ENCODE assay signal across 20 cellular contexts in the genomic region with DNA sequence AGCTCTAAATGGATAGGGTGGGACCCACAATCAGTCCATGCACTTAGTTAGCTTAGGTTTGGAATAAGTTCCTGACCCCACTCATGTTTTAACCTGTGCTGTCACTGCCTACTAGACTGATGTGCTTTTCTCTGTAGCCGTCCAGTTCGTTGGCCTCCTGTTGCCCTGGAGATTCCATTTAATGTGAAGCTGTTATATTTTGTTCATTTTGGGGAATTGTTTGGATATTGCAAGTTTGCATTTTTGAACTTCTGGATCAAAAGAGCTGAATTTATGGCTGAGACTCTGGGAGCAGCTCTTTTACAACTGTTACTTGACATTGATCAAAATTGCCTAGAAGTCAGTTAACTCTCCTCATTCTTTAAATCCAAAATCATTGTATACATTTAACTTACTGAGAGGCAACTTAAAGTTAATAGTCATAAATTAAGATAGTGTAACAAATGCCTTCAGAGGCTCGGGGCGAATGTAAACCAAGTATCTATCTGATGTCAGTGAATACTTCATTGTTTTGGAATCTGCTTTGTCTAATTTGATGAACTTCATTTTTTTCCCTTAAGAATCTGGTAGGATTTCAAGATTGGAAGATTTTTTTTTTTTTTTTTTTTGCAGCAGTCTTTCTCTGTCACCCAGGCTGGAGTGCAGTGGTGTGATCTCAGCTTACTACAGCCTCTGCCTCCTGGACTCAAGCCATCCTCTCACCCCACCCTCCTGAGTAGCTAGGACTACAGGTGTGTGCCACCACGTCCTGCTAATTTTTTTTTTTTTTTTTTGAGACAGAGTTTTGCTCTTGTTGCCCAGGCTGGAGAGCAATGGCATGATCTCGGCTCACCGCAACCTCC. TPM values are rescaled to one million over a fixed set of nuclear protein-coding genes. Genes with fewer than 3 reads are reported as not detected.
DNase-seq lines count a peak whose midpoint lies in the region; ATAC-seq, FAIRE-seq and TF ChIP-seq lines count a peak whose summit lies in the region.
"Had no signal": no experiment of that assay in that cellular context is flagged by ENCODE, and none has a peak within 500 bp of the region (broad histone marks: within the 10 kb centered on the region; RNA-seq: fewer than 3 reads in every experiment).

No MANE protein-coding gene starts in this region.

- H2AFZ ChIP-seq in astrocyte (ENCODE audit: low read depth, low read length), result no peak overlapping the region

- no peak for TF ChIP-seq POLR2A in A549 (IDR thresholded peaks at IDR 0.05; ENCODE audit: low read length)

- H3K27ac ChIP-seq in A549, result no peak overlapping the region
- no peak overlapping the region for H3K27ac ChIP-seq in astrocyte (ENCODE audit: low read depth, low read length)

- H3K9me3 ChIP-seq in A549 (no peaks in the 10 kb centered on the region), astrocyte (ENCODE audit: insufficient read depth, low read depth, low read length) (no peaks in the 10 kb centered on the region)
- H3K9me3 ChIP-seq: BE2C had no signal

- TF ChIP-seq CTCF in A549 (IDR thresholded peaks at IDR 0.05), result no peak
- TF ChIP-seq CTCF in HFFc6 (IDR thresholded peaks at IDR 0.05), result no peak
- TF ChIP-seq CTCF in astrocyte (IDR thresholded peaks at IDR 0.05; ENCODE audit: insufficient read depth, low read depth, low read length), result no peak

- 89% methylated on average over 7 of the region's 7 CpGs for WGBS in A549 (ENCODE audit: missing lambda C conversion rate)

- TF ChIP-seq RAD21 in A549 (conservative IDR thresholded peaks at IDR 0.05 in 1 of 2, IDR thresholded peaks at IDR 0.05 in 1 of 2), result no peak

- H3K36me3 ChIP-seq in astrocyte (ENCODE audit: insufficient read depth, low read length), result peaks cover 19% of the 10 kb centered on the region
- H3K36me3 ChIP-seq: BE2C had no signal

- H3K4me3 Mint-ChIP-seq in HFFc6 (no peak overlapping the region), astrocyte (ENCODE audit: unreplicated experiment) (no peak overlapping the region)

- DNase-seq in A549 (ENCODE audit: low read depth in 1 of 2, low spot score in 1 of 2) (no peak), HFFc6 (no peak), astrocyte (ENCODE audit: low read depth) (peak; percentile 15), left kidney (ENCODE audit: low read depth, low spot score) (peak; percentile 2), UCSD-AML1 (lab: John Stamatoyannopoulos, UW; ENCODE audit: unreplicated experiment) (no peak)
- DNase-seq: BE2C; DMS79; GOT3; HCEC 1CT; KG1; NCI-H1105; NCI-H2029; NCI-H2227 treated with DMSO at 0.1 percent for 48 hours; NCI-H510A treated with DMSO at 0.1 percent for 48 hours; NCI-H748 treated with DMSO at 0.1 percent for 48 hours; NK-92 treated with Interleukin-12 subunit alpha and Interleukin-12 subunit beta, amount 100 ng/mL, for 24 hours had no signal

- H3K4me3 ChIP-seq in A549 (no peak overlapping the region), astrocyte (ENCODE audit: insufficient read depth, low read depth, low read length) (no peak overlapping the region)
- H3K4me3 ChIP-seq: GM12878 had no signal

- H4K20me1 ChIP-seq in astrocyte (ENCODE audit: insufficient read depth, low read length), result no peaks in the 10 kb centered on the region

- no peak for ATAC-seq in A549
- ATAC-seq in GM21619 (IDR thresholded peaks at IDR 0.05; ENCODE audit: unreplicated experiment), result no peak
- ATAC-seq in GM18511 (IDR thresholded peaks at IDR 0.05; ENCODE audit: unreplicated experiment), result no peak
- ATAC-seq: GM12878 had no signal

- H3K36me3 Mint-ChIP-seq in HFFc6 (ENCODE audit: low read depth) (peaks cover 52% of the 10 kb centered on the region), astrocyte (ENCODE audit: low read depth, unreplicated experiment) (peaks cover 10% of the 10 kb centered on the region)

- peaks cover 3% of the 10 kb centered on the region; the same call in 1 of the 2 replicates for H3K27me3 Mint-ChIP-seq in HFFc6 (ENCODE audit: insufficient read depth)
- no peaks in the 10 kb centered on the region for H3K27me3 Mint-ChIP-seq in astrocyte (ENCODE audit: low read depth, unreplicated experiment)

- FAIRE-seq in A549 (lab: Jason Lieb, UNC) (no peak), astrocyte (lab: Jason Lieb, UNC) (no peak)
- FAIRE-seq: A204.1, GM12878 had no signal

- TF ChIP-seq EP300 in A549 (IDR thresholded peaks at IDR 0.05), result no peak

- H3K27ac Mint-ChIP-seq in HFFc6, result peak overlapping the region; percentile 69
- H3K27ac Mint-ChIP-seq in astrocyte (ENCODE audit: unreplicated experiment), result no peak overlapping the region

- POLR2A ChIA-PET in A549 (lab: Yijun Ruan, JAX), result interaction anchor here (0.7 kb wide), 1 partner anchor 437 kb away, joined by 4 read pairs; no protein-coding TSS in a partner anchor

- no peaks in the 10 kb centered on the region for H3K79me2 ChIP-seq in astrocyte (ENCODE audit: insufficient read depth, low read length)

- H3K9me3 Mint-ChIP-seq in HFFc6 (no peaks in the 10 kb centered on the region), astrocyte (ENCODE audit: unreplicated experiment) (no peaks in the 10 kb centered on the region)

- H3K4me2 ChIP-seq in A549 (no peak overlapping the region), astrocyte (ENCODE audit: low read length) (no peak overlapping the region)

- peaks cover 10% of the 10 kb centered on the region for H3K4me1 Mint-ChIP-seq in HFFc6 (ENCODE audit: low read depth)
- H3K4me1 Mint-ChIP-seq in astrocyte (ENCODE audit: low read depth, unreplicated experiment), result no peaks in the 10 kb centered on the region

- CTCF ChIA-PET in A549 (lab: Yijun Ruan, JAX), result interaction anchor here (0.6 to 1.2 kb wide), 4 partner anchors 27 to 1302 kb away, joined by 3 to 4 read pairs (median 3); no protein-coding TSS in a partner anchor

- no peaks in the 10 kb centered on the region for H3K4me1 ChIP-seq in A549
- H3K4me1 ChIP-seq in astrocyte (ENCODE audit: insufficient read depth, low read length), result no peaks in the 10 kb centered on the region
- H3K4me1 ChIP-seq: BE2C had no signal

- no peaks in the 10 kb centered on the region for H3K27me3 ChIP-seq in astrocyte (ENCODE audit: insufficient read depth, low read length)
- H3K27me3 ChIP-seq: BE2C had no signal

- H3K9ac ChIP-seq in astrocyte (ENCODE audit: low read length), result no peak overlapping the region

TF ChIP-seq in A549, 52 proteins besides CTCF, POLR2A, EP300 and RAD21:
- TF ChIP-seq FOSL2 (IDR thresholded peaks at IDR 0.05) (no peak), FOSL2 (CRISPR knock-in tag; IDR thresholded peaks at IDR 0.05) (no peak), MAFK (IDR thresholded peaks at IDR 0.05; ENCODE audit: partially characterized antibody) (peak; percentile 48)
- TF ChIP-seq, protein P1, sequence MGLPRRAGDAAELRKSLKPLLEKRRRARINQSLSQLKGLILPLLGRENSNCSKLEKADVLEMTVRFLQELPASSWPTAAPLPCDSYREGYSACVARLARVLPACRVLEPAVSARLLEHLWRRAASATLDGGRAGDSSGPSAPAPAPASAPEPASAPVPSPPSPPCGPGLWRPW (IDR thresholded peaks at IDR 0.05), result no peak

RNA-seq across cellular contexts. Expression of a gene that starts 38.1 kb away (rescaled TPM):
- polyA plus RNA-seq in A549 (2011; rRNA removed) (7.4 and 8.2 TPM in 2 replicates), A549 (2017; fragmentation: RNase III; extraction: RNeasy Plus Mini Kit Qiagen cat#74134 plus additional on column Dnase treatment) (6.1 to 6.5 TPM (median 6.2 TPM) in 3 replicates)
- polyA plus RNA-seq in A549 (2012; cell fraction: cytosol; rRNA removed), result 1.3 and 1.7 TPM in 2 replicates
- polyA plus RNA-seq in A549 (2012; cell fraction: nucleus; rRNA removed), result 0.88 and 1.2 TPM in 2 replicates
- polyA minus RNA-seq in A549 (2011; rRNA and poly(A)+ RNA removed), result 5.9 and 6.1 TPM in 2 replicates
- total RNA-seq in HFFc6 (2021; fragmentation: NEBNext Ultra II Directional; extraction: Animal tissue kit (Norgen Biotek cat#: 25700)), result 10 to 100 TPM; 17.8 to 23.4 (median 21.4) TPM
- total RNA-seq in astrocyte, result 17.7 and 18.7 TPM in 2 replicates

RNA-seq across cellular contexts. Expression of a gene that starts 57.9 kb away (rescaled TPM):
- 45.5 and 49.5 TPM in 2 replicates for polyA plus RNA-seq in A549 (2011; rRNA removed)
- 9.1 and 10.9 TPM in 2 replicates for polyA plus RNA-seq in A549 (2012; cell fraction: cytosol; rRNA removed)
- 9.5 and 17.4 TPM in 2 replicates for polyA plus RNA-seq in A549 (2012; cell fraction: nucleus; rRNA removed)
- 22.0 to 22.9 TPM (median 22.1 TPM) in 3 replicates for polyA plus RNA-seq in A549 (2017; fragmentation: RNase III; extraction: RNeasy Plus Mini Kit Qiagen cat#74134 plus additional on column Dnase treatment)
- 13.8 and 14.4 TPM in 2 replicates for polyA minus RNA-seq in A549 (2011; rRNA and poly(A)+ RNA removed)
- 10 to 100 TPM; 44.0 to 55.6 (median 50.5) TPM for total RNA-seq in HFFc6 (2021; fragmentation: NEBNext Ultra II Directional; extraction: Animal tissue kit (Norgen Biotek cat#: 25700))
- 41.6 and 46.4 TPM in 2 replicates for total RNA-seq in astrocyte

Comparison
In these comparisons a context has a peak if more than half of its experiments do, and no peak if none do; other contexts are left out.
1. DNase-seq: peak in astrocyte (single experiment) and left kidney (single experiment); none in A549 (0 of 2), HFFc6 (single experiment) and UCSD-AML1 (single experiment).